In genomic region chr4:119238068-119238722, GRCh38 we compare ENCODE assay signal across 11 cellular contexts. TPM values are rescaled to one million over a fixed set of nuclear protein-coding genes. Genes with fewer than 3 reads are reported as not detected.
DNase-seq lines count a peak whose midpoint lies in the region; ATAC-seq and TF ChIP-seq lines count a peak whose summit lies in the region.
"Had no signal": no experiment of that assay in that cellular context is flagged by ENCODE, and none has a peak within 500 bp of the region (broad histone marks: within the 10 kb centered on the region; RNA-seq: fewer than 3 reads in every experiment).

No MANE protein-coding gene starts in this region.

- peak overlapping the region; percentile 56 for H3K27ac Mint-ChIP-seq in activated CD8-positive, alpha-beta T cell treated with anti-CD3 and anti-CD28 coated beads, Interleukin-2, amount 10 ng/mL, durations not matched to agents 7 days and 5 days

- peaks cover 22% of the 10 kb centered on the region for H3K36me3 Mint-ChIP-seq in activated CD8-positive, alpha-beta T cell treated with anti-CD3 and anti-CD28 coated beads, Interleukin-2, amount 10 ng/mL, durations not matched to agents 7 days and 5 days (ENCODE audit: low read depth)

- CTCF ChIA-PET in activated CD8-positive, alpha-beta T cell treated with anti-CD3 and anti-CD28 coated beads, Interleukin-2, amount 10 ng/mL, durations not matched to agents 7 days and 5 days (lab: Charles Lee): interaction anchor here (0.9 to 2.9 kb wide), 5 partner anchors 25 to 196 kb away, joined by 3 to 20 read pairs (median 4); partner anchors contain the start of gene USP53

- POLR2A ChIA-PET in activated CD8-positive, alpha-beta T cell treated with anti-CD3 and anti-CD28 coated beads, Interleukin-2, amount 10 ng/mL, durations not matched to agents 7 days and 5 days (lab: Charles Lee): interaction anchor here (2.0 to 2.1 kb wide), 2 partner anchors 25 to 61 kb away, joined by 6 to 25 read pairs; partner anchors contain the start of gene USP53

- no peaks in the 10 kb centered on the region for H3K27me3 Mint-ChIP-seq in activated CD8-positive, alpha-beta T cell treated with anti-CD3 and anti-CD28 coated beads, Interleukin-2, amount 10 ng/mL, durations not matched to agents 7 days and 5 days (ENCODE audit: low read depth)

- in situ Hi-C loops in transverse colon (cut with MboI; ENCODE audit: low pct_ligation_motif_present in 1 of 4, low pct_unique_long_range_greater_than_20kb in 1 of 4, low sequenced_read_pairs in 3 of 4): loop anchor here in 2 of 4 donors (25.0 kb wide), 1 partner anchor 201 kb away; no protein-coding TSS in a partner anchor

- peak overlapping the region in 3 of 4 donors; percentile 0 to 29 (median 26) for H3K27ac ChIP-seq in transverse colon
- no peak overlapping the region for H3K27ac ChIP-seq in coronary artery
- H3K27ac ChIP-seq: BLaER1, SK-N-MC had no signal

- no peaks in the 10 kb centered on the region for H3K9me3 ChIP-seq in transverse colon
- H3K9me3 ChIP-seq: BLaER1 had no signal

- 60 to 67% methylated on average over 4 of the region's 4 CpGs for WGBS in transverse colon (ENCODE audit: low coverage in 1 of 2), 2 donors

- no peaks in the 10 kb centered on the region for H3K27me3 ChIP-seq in transverse colon
- H3K27me3 ChIP-seq: BLaER1 had no signal

- peaks cover 0 to 18% (median 4%) of the 10 kb centered on the region in 4 donors for H3K36me3 ChIP-seq in transverse colon

- peak; percentile 96 for ATAC-seq in HG02943 (IDR thresholded peaks at IDR 0.05; ENCODE audit: low read depth, unreplicated experiment)
- ATAC-seq in activated CD8-positive, alpha-beta T cell treated with anti-CD3 and anti-CD28 coated beads, Interleukin-2, amount 10 ng/mL, durations not matched to agents 7 days and 5 days: peak; percentile 76

- TF ChIP-seq POLR2A in transverse colon (IDR thresholded peaks at IDR 0.05): no peak

- peak overlapping the region; percentile 27 for H3K4me3 Mint-ChIP-seq in activated CD8-positive, alpha-beta T cell treated with anti-CD3 and anti-CD28 coated beads, Interleukin-2, amount 10 ng/mL, durations not matched to agents 7 days and 5 days

- peaks cover 38% of the 10 kb centered on the region for H3K4me1 Mint-ChIP-seq in activated CD8-positive, alpha-beta T cell treated with anti-CD3 and anti-CD28 coated beads, Interleukin-2, amount 10 ng/mL, durations not matched to agents 7 days and 5 days (ENCODE audit: low read depth)

- no peak for TF ChIP-seq EP300 in transverse colon (IDR thresholded peaks at IDR 0.05; ENCODE audit: low read depth)

- intact Hi-C loops in transverse colon (cut with DNase I; ENCODE audit: low total_unique reads): no loop called here

- no peak overlapping the region for H3K4me3 ChIP-seq in transverse colon
- H3K4me3 ChIP-seq in coronary artery: no peak overlapping the region
- H3K4me3 ChIP-seq: BLaER1, SK-N-MC had no signal

- DNase-seq in stimulated activated CD4-positive, alpha-beta T cell treated with anti-CD3 and anti-CD28 coated beads, Interleukin-1b, Interleukin-23, amount 100 ng/mL, for 48 hours: peak; percentile 39
- DNase-seq in stimulated activated CD4-positive, alpha-beta T cell treated with anti-CD3 and anti-CD28 coated beads, Interleukin-4, amount 100 ng/mL, for 4 hours: no peak
- DNase-seq in activated CD8-positive, alpha-beta T cell treated with anti-CD3 and anti-CD28 coated beads, Interleukin-2, amount 10 ng/mL, durations not matched to agents 7 days and 5 days: peak; percentile 36
- no peak for DNase-seq in transverse colon
- DNase-seq in coronary artery (ENCODE audit: low spot score): no peak
- DNase-seq in effector CD4-positive, alpha-beta T cell: no peak
- DNase-seq in hypothalamus (lab: John Stamatoyannopoulos, UW): no peak
- DNase-seq: central memory CD4-positive, alpha-beta T cell had no signal

- TF ChIP-seq CTCF in transverse colon (IDR thresholded peaks at IDR 0.05) (no peak), coronary artery (IDR thresholded peaks at IDR 0.05) (no peak)

- H3K4me1 ChIP-seq in transverse colon: peaks cover 0 to 28% (median 5%) of the 10 kb centered on the region in 4 donors

- H3K9me3 Mint-ChIP-seq in activated CD8-positive, alpha-beta T cell treated with anti-CD3 and anti-CD28 coated beads, Interleukin-2, amount 10 ng/mL, durations not matched to agents 7 days and 5 days (ENCODE audit: insufficient read depth): no peaks in the 10 kb centered on the region

RNA-seq across cellular contexts. Expression of gene USP53, which starts 25.7 kb away (rescaled TPM):
- 10 to 100 TPM in 1 of 2 experiments, 1 to 10 TPM in 1; 10.0 to 10.1 TPM for total RNA-seq in activated CD8-positive, alpha-beta T cell treated with anti-CD3 and anti-CD28 coated beads, Interleukin-2, amount 10 ng/mL, durations not matched to agents 7 days and 5 days
- total RNA-seq in transverse colon: 100 to 1,000 TPM in 2 of 4 donors, 10 to 100 TPM in 2; 71.4 to 165 (median 98.5) TPM

Comparison
In these comparisons a context has a peak if more than half of its experiments do, and no peak if none do; other contexts are left out.
1. DNase-seq: peak in stimulated activated CD4-positive, alpha-beta T cell treated with anti-CD3 and anti-CD28 coated beads, Interleukin-1b, Interleukin-23, amount 100 ng/mL, for 48 hours (single experiment) and activated CD8-positive, alpha-beta T cell treated with anti-CD3 and anti-CD28 coated beads, Interleukin-2, amount 10 ng/mL, durations not matched to agents 7 days and 5 days (single experiment); none in stimulated activated CD4-positive, alpha-beta T cell treated with anti-CD3 and anti-CD28 coated beads, Interleukin-4, amount 100 ng/mL, for 4 hours (0 of 2), transverse colon (single experiment), coronary artery (single experiment), effector CD4-positive, alpha-beta T cell (single experiment) and hypothalamus (0 of 51).
2. H3K27ac ChIP-seq: peak in transverse colon (3 of 4); none in coronary artery (0 of 2).
3. RNA of gene USP53, which starts 25.7 kb away (total RNA-seq): 71.4 to 165 TPM in transverse colon; 10.0 to 10.1 TPM in activated CD8-positive, alpha-beta T cell treated with anti-CD3 and anti-CD28 coated beads, Interleukin-2, amount 10 ng/mL, durations not matched to agents 7 days and 5 days; every median in the first group is over 4 times any median in the second.